1 cellular context compared by ENCODE assay signal in genomic region chr14:65231286-65231980, GRCh38.
TF ChIP-seq lines count a peak whose summit lies in the region.

No MANE protein-coding gene starts in this region.

TF ChIP-seq in HepG2, 621 proteins besides CTCF, POLR2A, EP300 and RAD21 (continued from another document and continues in another):
- TF ChIP-seq ZBTB4 (CRISPR knock-in tag; IDR thresholded peaks at IDR 0.05; ENCODE audit: borderline replicate concordance) (no peak), ELF3 (CRISPR knock-in tag; IDR thresholded peaks at IDR 0.05) (peak; percentile 74), AKAP8 (CRISPR knock-in tag; IDR thresholded peaks at IDR 0.05) (no peak), TBX2 (CRISPR knock-in tag; IDR thresholded peaks at IDR 0.05; ENCODE audit: borderline replicate concordance) (peak; percentile 56; the same call in 1 of the 2 replicates), SOX6 (IDR thresholded peaks at IDR 0.05) (no peak), SOX6 (CRISPR knock-in tag; IDR thresholded peaks at IDR 0.05) (peak; percentile 23; the same call in 1 of the 2 replicates), BCL6 (CRISPR knock-in tag; IDR thresholded peaks at IDR 0.05) (peak; percentile 28; the same call in 1 of the 2 replicates), FOXA3 (CRISPR knock-in tag; IDR thresholded peaks at IDR 0.05) (peak; percentile 72), TOPORS (CRISPR knock-in tag; IDR thresholded peaks at IDR 0.05) (no peak), TGIF2 (CRISPR knock-in tag; IDR thresholded peaks at IDR 0.05) (peak; percentile 33; the same call in 1 of the 2 replicates), ZNF737 (CRISPR knock-in tag; IDR thresholded peaks at IDR 0.05; ENCODE audit: borderline replicate concordance) (no peak), TFE3 (CRISPR knock-in tag; IDR thresholded peaks at IDR 0.05) (peak; percentile 78; the same call in 1 of the 2 replicates), FOXP1 (IDR thresholded peaks at IDR 0.05) (no peak), FOXP1 (CRISPR knock-in tag; IDR thresholded peaks at IDR 0.05) (peak; percentile 40; the same call in 1 of the 2 replicates), RBAK (CRISPR knock-in tag; IDR thresholded peaks at IDR 0.05) (no peak), ZHX2 (IDR thresholded peaks at IDR 0.05; ENCODE audit: low read depth) (no peak), ZHX2 (CRISPR knock-in tag; IDR thresholded peaks at IDR 0.05; ENCODE audit: borderline replicate concordance) (no peak), MED13 (CRISPR knock-in tag; IDR thresholded peaks at IDR 0.05) (no peak), ZNF468 (CRISPR knock-in tag; IDR thresholded peaks at IDR 0.05) (no peak), TMF1 (CRISPR knock-in tag; IDR thresholded peaks at IDR 0.05; ENCODE audit: low read depth) (no peak), RXRB (CRISPR knock-in tag; IDR thresholded peaks at IDR 0.05; ENCODE audit: borderline replicate concordance) (0 out of 2 replicates have a peak, but pooled peaks have one; percentile 24), ZHX1 (CRISPR knock-in tag; IDR thresholded peaks at IDR 0.05; ENCODE audit: low read depth) (no peak)
- TF ChIP-seq, protein P1, sequence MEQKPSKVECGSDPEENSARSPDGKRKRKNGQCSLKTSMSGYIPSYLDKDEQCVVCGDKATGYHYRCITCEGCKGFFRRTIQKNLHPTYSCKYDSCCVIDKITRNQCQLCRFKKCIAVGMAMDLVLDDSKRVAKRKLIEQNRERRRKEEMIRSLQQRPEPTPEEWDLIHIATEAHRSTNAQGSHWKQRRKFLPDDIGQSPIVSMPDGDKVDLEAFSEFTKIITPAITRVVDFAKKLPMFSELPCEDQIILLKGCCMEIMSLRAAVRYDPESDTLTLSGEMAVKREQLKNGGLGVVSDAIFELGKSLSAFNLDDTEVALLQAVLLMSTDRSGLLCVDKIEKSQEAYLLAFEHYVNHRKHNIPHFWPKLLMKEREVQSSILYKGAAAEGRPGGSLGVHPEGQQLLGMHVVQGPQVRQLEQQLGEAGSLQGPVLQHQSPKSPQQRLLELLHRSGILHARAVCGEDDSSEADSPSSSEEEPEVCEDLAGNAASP (CRISPR knock-in tag; IDR thresholded peaks at IDR 0.05; ENCODE audit: borderline replicate concordance), result 0 out of 2 replicates have a peak, but pooled peaks have one; percentile 25
- TF ChIP-seq, protein P2, sequence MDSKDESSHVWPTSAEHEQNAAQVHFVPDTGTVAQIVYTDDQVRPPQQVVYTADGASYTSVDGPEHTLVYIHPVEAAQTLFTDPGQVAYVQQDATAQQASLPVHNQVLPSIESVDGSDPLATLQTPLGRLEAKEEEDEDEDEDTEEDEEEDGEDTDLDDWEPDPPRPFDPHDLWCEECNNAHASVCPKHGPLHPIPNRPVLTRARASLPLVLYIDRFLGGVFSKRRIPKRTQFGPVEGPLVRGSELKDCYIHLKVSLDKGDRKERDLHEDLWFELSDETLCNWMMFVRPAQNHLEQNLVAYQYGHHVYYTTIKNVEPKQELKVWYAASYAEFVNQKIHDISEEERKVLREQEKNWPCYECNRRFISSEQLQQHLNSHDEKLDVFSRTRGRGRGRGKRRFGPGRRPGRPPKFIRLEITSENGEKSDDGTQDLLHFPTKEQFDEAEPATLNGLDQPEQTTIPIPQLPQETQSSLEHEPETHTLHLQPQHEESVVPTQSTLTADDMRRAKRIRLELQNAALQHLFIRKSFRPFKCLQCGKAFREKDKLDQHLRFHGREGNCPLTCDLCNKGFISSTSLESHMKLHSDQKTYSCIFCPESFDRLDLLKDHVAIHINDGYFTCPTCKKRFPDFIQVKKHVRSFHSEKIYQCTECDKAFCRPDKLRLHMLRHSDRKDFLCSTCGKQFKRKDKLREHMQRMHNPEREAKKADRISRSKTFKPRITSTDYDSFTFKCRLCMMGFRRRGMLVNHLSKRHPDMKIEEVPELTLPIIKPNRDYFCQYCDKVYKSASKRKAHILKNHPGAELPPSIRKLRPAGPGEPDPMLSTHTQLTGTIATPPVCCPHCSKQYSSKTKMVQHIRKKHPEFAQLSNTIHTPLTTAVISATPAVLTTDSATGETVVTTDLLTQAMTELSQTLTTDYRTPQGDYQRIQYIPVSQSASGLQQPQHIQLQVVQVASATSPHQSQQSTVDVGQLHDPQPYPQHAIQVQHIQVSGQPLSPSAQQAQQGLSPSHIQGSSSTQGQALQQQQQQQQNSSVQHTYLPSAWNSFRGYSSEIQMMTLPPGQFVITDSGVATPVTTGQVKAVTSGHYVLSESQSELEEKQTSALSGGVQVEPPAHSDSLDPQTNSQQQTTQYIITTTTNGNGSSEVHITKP (CRISPR knock-in tag; IDR thresholded peaks at IDR 0.05; ENCODE audit: low read depth), result 0 out of 2 replicates have a peak, but pooled peaks have one; percentile 22
- TF ChIP-seq, protein P3, sequence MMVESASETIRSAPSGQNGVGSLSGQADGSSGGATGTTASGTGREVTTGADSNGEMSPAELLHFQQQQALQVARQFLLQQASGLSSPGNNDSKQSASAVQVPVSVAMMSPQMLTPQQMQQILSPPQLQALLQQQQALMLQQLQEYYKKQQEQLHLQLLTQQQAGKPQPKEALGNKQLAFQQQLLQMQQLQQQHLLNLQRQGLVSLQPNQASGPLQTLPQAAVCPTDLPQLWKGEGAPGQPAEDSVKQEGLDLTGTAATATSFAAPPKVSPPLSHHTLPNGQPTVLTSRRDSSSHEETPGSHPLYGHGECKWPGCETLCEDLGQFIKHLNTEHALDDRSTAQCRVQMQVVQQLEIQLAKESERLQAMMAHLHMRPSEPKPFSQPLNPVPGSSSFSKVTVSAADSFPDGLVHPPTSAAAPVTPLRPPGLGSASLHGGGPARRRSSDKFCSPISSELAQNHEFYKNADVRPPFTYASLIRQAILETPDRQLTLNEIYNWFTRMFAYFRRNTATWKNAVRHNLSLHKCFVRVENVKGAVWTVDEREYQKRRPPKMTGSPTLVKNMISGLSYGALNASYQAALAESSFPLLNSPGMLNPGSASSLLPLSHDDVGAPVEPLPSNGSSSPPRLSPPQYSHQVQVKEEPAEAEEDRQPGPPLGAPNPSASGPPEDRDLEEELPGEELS (CRISPR knock-in tag; IDR thresholded peaks at IDR 0.05), result peak; percentile 65
- TF ChIP-seq, protein P4, sequence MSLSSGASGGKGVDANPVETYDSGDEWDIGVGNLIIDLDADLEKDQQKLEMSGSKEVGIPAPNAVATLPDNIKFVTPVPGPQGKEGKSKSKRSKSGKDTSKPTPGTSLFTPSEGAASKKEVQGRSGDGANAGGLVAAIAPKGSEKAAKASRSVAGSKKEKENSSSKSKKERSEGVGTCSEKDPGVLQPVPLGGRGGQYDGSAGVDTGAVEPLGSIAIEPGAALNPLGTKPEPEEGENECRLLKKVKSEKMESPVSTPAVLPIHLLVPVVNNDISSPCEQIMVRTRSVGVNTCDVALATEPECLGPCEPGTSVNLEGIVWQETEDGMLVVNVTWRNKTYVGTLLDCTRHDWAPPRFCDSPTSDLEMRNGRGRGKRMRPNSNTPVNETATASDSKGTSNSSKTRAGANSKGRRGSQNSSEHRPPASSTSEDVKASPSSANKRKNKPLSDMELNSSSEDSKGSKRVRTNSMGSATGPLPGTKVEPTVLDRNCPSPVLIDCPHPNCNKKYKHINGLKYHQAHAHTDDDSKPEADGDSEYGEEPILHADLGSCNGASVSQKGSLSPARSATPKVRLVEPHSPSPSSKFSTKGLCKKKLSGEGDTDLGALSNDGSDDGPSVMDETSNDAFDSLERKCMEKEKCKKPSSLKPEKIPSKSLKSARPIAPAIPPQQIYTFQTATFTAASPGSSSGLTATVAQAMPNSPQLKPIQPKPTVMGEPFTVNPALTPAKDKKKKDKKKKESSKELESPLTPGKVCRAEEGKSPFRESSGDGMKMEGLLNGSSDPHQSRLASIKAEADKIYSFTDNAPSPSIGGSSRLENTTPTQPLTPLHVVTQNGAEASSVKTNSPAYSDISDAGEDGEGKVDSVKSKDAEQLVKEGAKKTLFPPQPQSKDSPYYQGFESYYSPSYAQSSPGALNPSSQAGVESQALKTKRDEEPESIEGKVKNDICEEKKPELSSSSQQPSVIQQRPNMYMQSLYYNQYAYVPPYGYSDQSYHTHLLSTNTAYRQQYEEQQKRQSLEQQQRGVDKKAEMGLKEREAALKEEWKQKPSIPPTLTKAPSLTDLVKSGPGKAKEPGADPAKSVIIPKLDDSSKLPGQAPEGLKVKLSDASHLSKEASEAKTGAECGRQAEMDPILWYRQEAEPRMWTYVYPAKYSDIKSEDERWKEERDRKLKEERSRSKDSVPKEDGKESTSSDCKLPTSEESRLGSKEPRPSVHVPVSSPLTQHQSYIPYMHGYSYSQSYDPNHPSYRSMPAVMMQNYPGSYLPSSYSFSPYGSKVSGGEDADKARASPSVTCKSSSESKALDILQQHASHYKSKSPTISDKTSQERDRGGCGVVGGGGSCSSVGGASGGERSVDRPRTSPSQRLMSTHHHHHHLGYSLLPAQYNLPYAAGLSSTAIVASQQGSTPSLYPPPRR (CRISPR knock-in tag; IDR thresholded peaks at IDR 0.05; ENCODE audit: borderline replicate concordance), result peak; percentile 21; the same call in 1 of the 2 replicates
